ENCODE assay signal across 17 cellular contexts in the genomic region with DNA sequence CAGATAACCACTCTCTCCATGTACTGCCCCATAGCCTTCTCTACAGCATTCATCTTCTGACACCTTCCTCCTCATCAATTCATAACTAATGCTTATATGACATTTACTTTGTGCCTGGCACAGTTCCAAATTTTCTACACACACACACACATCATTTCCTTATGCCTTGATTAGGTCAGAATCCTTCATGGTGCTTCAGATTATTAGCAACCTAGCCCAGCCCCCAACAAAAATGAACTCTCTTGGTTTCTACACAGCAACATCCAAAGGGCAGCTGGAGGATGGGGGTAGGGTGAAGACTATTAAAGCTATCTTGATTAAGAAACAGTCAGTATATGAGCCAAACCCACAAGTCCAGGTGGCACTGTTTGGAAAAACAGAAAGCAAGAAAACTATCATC. TPM values are rescaled to one million over a fixed set of nuclear protein-coding genes. Genes with fewer than 3 reads are reported as not detected.
A peak's percentile ranks its signal among the peaks of the same experiment; 100 is the strongest.
DNase-seq lines count a peak whose midpoint lies in the region; ATAC-seq and TF ChIP-seq lines count a peak whose summit lies in the region.
"Had no signal": no experiment of that assay in that cellular context is flagged by ENCODE, and none has a peak within 500 bp of the region (broad histone marks: within the 10 kb centered on the region; RNA-seq: fewer than 3 reads in every experiment).

No MANE protein-coding gene starts in this region.

- intact Hi-C loops in Right ventricle myocardium superior (cut with DNase I), result no loop called here

- no peak for ATAC-seq in HG03378 (IDR thresholded peaks at IDR 0.05; ENCODE audit: unreplicated experiment)
- ATAC-seq in Right ventricle myocardium superior (ENCODE audit: poor library complexity), result no peak
- ATAC-seq: activated CD8-positive, alpha-beta T cell treated with anti-CD3 and anti-CD28 coated beads, Interleukin-2, amount 10 ng/mL, durations not matched to agents 7 days and 5 days; activated T-cell treated with anti-CD3 and anti-CD28 coated beads, Interleukin-2, amount 50 U/mL, for 4 hours; heart left ventricle; left ventricle myocardium superior; sciatic nerve; WTC11 had no signal

- peak overlapping the region; percentile 31; the same call in 1 of the 2 replicates for H3K4me3 ChIP-seq in GM12864 (ENCODE audit: low read depth, low read length)
- H3K4me3 ChIP-seq: HAP-1 had no signal

- TF ChIP-seq CTCF in GM12864 (IDR thresholded peaks at IDR 0.05; ENCODE audit: low read depth, low read length, missing control alignments), result no peak

- DNase-seq in COR-L47 (lab: John Stamatoyannopoulos, UW) (peak; percentile 6), GM12864 (ENCODE audit: low read depth) (no peak), NOMO-1 treated with dmso at 0.1 percent for 144 hours (lab: John Stamatoyannopoulos, UW; ENCODE audit: unreplicated experiment) (peak; percentile 10), myocyte (ENCODE audit: low read depth) (peak; percentile 65), Right ventricle myocardium superior (no peak), superior temporal gyrus (ENCODE audit: extremely low spot score) (no peak)
- DNase-seq: activated CD8-positive, alpha-beta T cell treated with anti-CD3 and anti-CD28 coated beads, Interleukin-2, amount 10 ng/mL, durations not matched to agents 7 days and 5 days; activated naive CD4-positive, alpha-beta T cell treated with anti-CD3 and anti-CD28 coated beads, Interleukin-2, amount 50 U/mL, for 16 hours; activated T-cell treated with anti-CD3 and anti-CD28 coated beads, Interleukin-2, amount 50 U/mL, for 4 hours; endodermal cell; heart left ventricle; IMR-90; left ventricle myocardium superior had no signal

RNA-seq across cellular contexts. Expression of a gene that starts 3.7 kb away (rescaled TPM):
- total RNA-seq in myocyte (0.26 and 1.9 TPM in 2 replicates), Right ventricle myocardium superior (0.70 TPM)
- 0.61 TPM for polyA plus RNA-seq in myocyte (2012)
- total RNA-seq: IMR-90 had no signal

Comparison
In these comparisons a context has a peak if more than half of its experiments do, and no peak if none do; other contexts are left out.
1. DNase-seq: peak in COR-L47 (single experiment), NOMO-1 treated with dmso at 0.1 percent for 144 hours (single experiment) and myocyte (single experiment); none in GM12864 (single experiment), Right ventricle myocardium superior (single experiment) and superior temporal gyrus (single experiment).